ENCODE assay signal across 15 cellular contexts in the genomic region with DNA sequence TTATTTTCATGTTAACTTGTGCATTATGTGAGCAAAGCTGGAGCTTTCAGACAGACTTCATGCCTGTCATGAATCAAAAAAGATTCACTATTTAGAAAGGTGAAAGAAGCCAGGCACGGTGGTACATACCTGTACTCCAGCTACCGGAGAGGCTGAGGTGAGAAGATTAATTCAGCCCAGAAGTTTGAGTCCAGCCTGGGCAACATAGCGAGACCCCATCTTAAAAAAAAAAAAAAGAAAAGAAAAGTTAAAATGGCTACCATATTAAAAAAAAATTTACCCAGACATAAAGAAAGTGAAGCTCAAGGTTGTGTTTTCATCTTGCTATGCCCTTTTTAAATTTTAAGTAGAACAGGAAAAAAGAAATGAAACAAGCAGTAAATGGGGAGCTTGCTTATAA. TPM values are rescaled to one million over a fixed set of nuclear protein-coding genes. Genes with fewer than 3 reads are reported as not detected.
DNase-seq lines count a peak whose midpoint lies in the region; ATAC-seq, FAIRE-seq and TF ChIP-seq lines count a peak whose summit lies in the region.
"Had no signal": no experiment of that assay in that cellular context is flagged by ENCODE, and none has a peak within 500 bp of the region (broad histone marks: within the 10 kb centered on the region; RNA-seq: fewer than 3 reads in every experiment).

No MANE protein-coding gene starts in this region.

- H4K20me1 ChIP-seq in HepG2 (ENCODE audit: insufficient read depth, low read length) = no peaks in the 10 kb centered on the region

- CTCF ChIA-PET in HepG2 (lab: Yijun Ruan, JAX; ENCODE audit: low intra/inter-chr PET ratio, low total read pairs) = no interaction called here

- H2AFZ ChIP-seq in HepG2 (ENCODE audit: low read length) = no peak overlapping the region

- TF ChIP-seq RAD21 in HepG2 (CRISPR knock-in tag; IDR thresholded peaks at IDR 0.05) = no peak

- no peaks in the 10 kb centered on the region for H3K27me3 Mint-ChIP-seq in activated T-cell treated with anti-CD3 and anti-CD28 coated beads, Interleukin-2, amount 50 U/mL, for 4 hours (ENCODE audit: low read depth)

- H3K36me3 Mint-ChIP-seq in activated T-cell treated with anti-CD3 and anti-CD28 coated beads, Interleukin-2, amount 50 U/mL, for 4 hours (ENCODE audit: insufficient read depth) = peaks cover 9% of the 10 kb centered on the region
- peaks cover 0 to 39% of the 10 kb centered on the region in 2 donors for H3K36me3 Mint-ChIP-seq in activated naive CD4-positive, alpha-beta T cell treated with anti-CD3 and anti-CD28 coated beads, Interleukin-2, amount 50 U/mL, for 72 hours

- DNase-seq in activated T-cell treated with anti-CD3 and anti-CD28 coated beads, Interleukin-2, amount 50 U/mL, for 4 hours = no peak
- DNase-seq in activated T-cell treated with anti-CD3 and anti-CD28 coated beads, Interleukin-2, amount 50 U/mL, for 1 hour = no peak
- DNase-seq in activated naive CD4-positive, alpha-beta T cell treated with anti-CD3 and anti-CD28 coated beads, Interleukin-2, amount 50 U/mL, for 72 hours (ENCODE audit: low spot score in 2 of 2) = no peak
- no peak for DNase-seq in HepG2 (ENCODE audit: low spot score)
- DNase-seq in substantia nigra (lab: John Stamatoyannopoulos, UW) = no peak
- no peak for DNase-seq in GM19240 (ENCODE audit: insufficient read length, low spot score)
- DNase-seq in activated effector memory CD4-positive, alpha-beta T cell treated with Interleukin-2 at 50 U/mL for 16 hours = no peak
- DNase-seq: dermis blood vessel endothelial cell, gastrocnemius medialis, H9, NCI-H510A treated with DMSO at 0.1 percent for 48 hours, RPMI8226 had no signal

- no peak for TF ChIP-seq EP300 in HepG2 (IDR thresholded peaks at IDR 0.05; ENCODE audit: low read depth in 2 of 2, low read length in 2 of 2)
- no peak for TF ChIP-seq EP300 in HepG2 (CRISPR knock-in tag; IDR thresholded peaks at IDR 0.05; ENCODE audit: borderline replicate concordance)

- POLR2A ChIA-PET in HepG2 (lab: Yijun Ruan, JAX) = interaction anchor here (5.5 kb wide), 1 partner anchor 19 kb away, joined by 50 read pairs; a partner anchor contains a TSS

- peaks cover under 1 to 3% of the 10 kb centered on the region in 2 experiments; a peak in 2 of 5 replicates for H3K36me3 ChIP-seq in HepG2 (replicated peaks in 1 of 2; ENCODE audit: control insufficient read depth in 1 of 2, insufficient read depth in 2 of 2, low read length in 2 of 2)

- in situ Hi-C loops in HepG2 (cut with HindIII; ENCODE audit: extremely low pct_ligation_motif_present, low pct_unique_long_range_greater_than_20kb) = no loop called here

- WGBS in HepG2 (ENCODE audit: low lambda C conversion rate) = 96% methylated on average over 3 of the region's 3 CpGs

- no peaks in the 10 kb centered on the region for H3K9me3 ChIP-seq in HepG2 (ENCODE audit: low read length)
- H3K9me3 ChIP-seq: gastrocnemius medialis had no signal

- H3K4me3 Mint-ChIP-seq in activated T-cell treated with anti-CD3 and anti-CD28 coated beads, Interleukin-2, amount 50 U/mL, for 4 hours = peak overlapping the region; percentile 76
- H3K4me3 Mint-ChIP-seq: H9 had no signal

- H3K4me2 ChIP-seq in HepG2 (ENCODE audit: low read depth, low read length) = peak overlapping the region; percentile 88

- H3K9ac ChIP-seq in HepG2 (ENCODE audit: insufficient read depth, low read depth, low read length) = no peak overlapping the region

- intact Hi-C loops in HepG2 (cut with micrococcal nuclease; ENCODE audit: unreplicated experiment) = no loop called here

- peak overlapping the region; percentile 89 to 90 for H3K27ac Mint-ChIP-seq in activated naive CD4-positive, alpha-beta T cell treated with anti-CD3 and anti-CD28 coated beads, Interleukin-2, amount 50 U/mL, for 72 hours
- H3K27ac Mint-ChIP-seq: H9 had no signal

- peaks cover 37% of the 10 kb centered on the region for H3K4me1 ChIP-seq in HepG2 (ENCODE audit: insufficient read depth, low read length)
- H3K4me1 ChIP-seq: gastrocnemius medialis had no signal

- H3K9me3 Mint-ChIP-seq in activated T-cell treated with anti-CD3 and anti-CD28 coated beads, Interleukin-2, amount 50 U/mL, for 4 hours = no peaks in the 10 kb centered on the region
- peaks cover 0 to 8% of the 10 kb centered on the region in 2 donors for H3K9me3 Mint-ChIP-seq in activated naive CD4-positive, alpha-beta T cell treated with anti-CD3 and anti-CD28 coated beads, Interleukin-2, amount 50 U/mL, for 72 hours
- H3K9me3 Mint-ChIP-seq: H9 had no signal

- peaks cover 69% of the 10 kb centered on the region for H3K4me1 Mint-ChIP-seq in activated T-cell treated with anti-CD3 and anti-CD28 coated beads, Interleukin-2, amount 50 U/mL, for 4 hours (ENCODE audit: low read depth)
- H3K4me1 Mint-ChIP-seq: H9 had no signal

- no peak for TF ChIP-seq POLR2A in HepG2 (IDR thresholded peaks at IDR 0.05; ENCODE audit: insufficient read depth in 1 of 2, low read depth in 2 of 2, low read length in 2 of 2)

- no peak for ATAC-seq in activated T-cell treated with anti-CD3 and anti-CD28 coated beads, Interleukin-2, amount 50 U/mL, for 4 hours
- ATAC-seq in activated naive CD4-positive, alpha-beta T cell treated with anti-CD3 and anti-CD28 coated beads, Interleukin-2, amount 50 U/mL, for 72 hours = no peak
- no peak for ATAC-seq in HepG2
- ATAC-seq in HG03457 (IDR thresholded peaks at IDR 0.05; ENCODE audit: unreplicated experiment) = no peak
- ATAC-seq: gastrocnemius medialis had no signal

- FAIRE-seq in HepG2 (lab: Jason Lieb, UNC) = no peak
- FAIRE-seq: GM19239 had no signal

- no peak for TF ChIP-seq CTCF in HepG2 (CRISPR knock-in tag; IDR thresholded peaks at IDR 0.05)

- H3K27ac ChIP-seq in HepG2 (ENCODE audit: extremely low read length, insufficient read depth, low read length) = no peak overlapping the region
- peak overlapping the region; percentile 5 for H3K27ac ChIP-seq in substantia nigra (ENCODE audit: low read depth, low read length, poor library complexity, severe bottlenecking)

- H3K27me3 ChIP-seq in HepG2 (ENCODE audit: control insufficient read depth in 1 of 2, insufficient read depth in 2 of 2, low read length in 2 of 2) = no peaks in the 10 kb centered on the region
- H3K27me3 ChIP-seq: gastrocnemius medialis had no signal

- no peak overlapping the region for H3K4me3 ChIP-seq in HepG2 (replicated peaks in 1 of 3; ENCODE audit: insufficient read depth in 1 of 3, low read depth in 2 of 3, low read length in 3 of 3)

- H3K79me2 ChIP-seq in HepG2 (ENCODE audit: insufficient read depth, low read length) = no peaks in the 10 kb centered on the region

- no TSS peak for BruUV-seq in HepG2 (replicated peaks; lab: Mats Ljungman, UMichigan)

RNA-seq across cellular contexts. Expression of a gene that starts 0.9 kb away (rescaled TPM):
- 1 to 10 TPM; 1.9 to 2.5 (median 2.4) TPM for total RNA-seq in activated T-cell treated with anti-CD3 and anti-CD28 coated beads, Interleukin-2, amount 50 U/mL, for 4 hours
- 1 to 10 TPM; 5.1 to 6.5 TPM for total RNA-seq in activated naive CD4-positive, alpha-beta T cell treated with anti-CD3 and anti-CD28 coated beads, Interleukin-2, amount 50 U/mL, for 72 hours
- 0.38 and 0.49 TPM in 2 replicates for total RNA-seq in HepG2 (2016; rRNA removed; fragmentation: Illumina TruSeq; extraction: Trizol)
- total RNA-seq in HepG2 (2016; cell fraction: cytosol; rRNA removed; fragmentation: Illumina TruSeq; extraction: Trizol; ENCODE audit: low read depth) = 0.09 TPM in 1 of 2 replicates, not detected in the other
- 0.28 and 0.35 TPM in 2 replicates for total RNA-seq in HepG2 (2016; cell fraction: insoluble cytoplasmic fraction; rRNA removed; fragmentation: Illumina TruSeq; extraction: Trizol)
- 0.17 and 0.31 TPM in 2 replicates for total RNA-seq in HepG2 (2016; cell fraction: membrane; rRNA removed; fragmentation: Illumina TruSeq; extraction: Trizol)
- 0.53 and 0.65 TPM in 2 replicates for total RNA-seq in HepG2 (2016; cell fraction: nucleus; rRNA removed; fragmentation: Illumina TruSeq; extraction: Trizol)
- polyA plus RNA-seq in HepG2 (2011; rRNA removed) = 0.17 and 0.25 TPM in 2 replicates
- polyA plus RNA-seq in HepG2 (2011; cell fraction: cytosol; rRNA removed) = 0.10 and 0.17 TPM in 2 replicates
- 0.35 and 0.50 TPM in 2 replicates for polyA plus RNA-seq in HepG2 (2011; cell fraction: nucleus; rRNA removed)
- 0.17 and 0.23 TPM in 2 replicates for polyA plus RNA-seq in HepG2 (2012)
- polyA plus RNA-seq in HepG2 (2016; cell fraction: cytosol; fragmentation: Illumina TruSeq; extraction: Trizol; ENCODE audit: low read depth) = not detected in 2 replicates
- polyA plus RNA-seq in HepG2 (2016; cell fraction: insoluble cytoplasmic fraction; fragmentation: Illumina TruSeq; extraction: Trizol; ENCODE audit: low read depth) = 0.30 and 0.41 TPM in 2 replicates
- polyA plus RNA-seq in HepG2 (2016; cell fraction: membrane; fragmentation: Illumina TruSeq; extraction: Trizol; ENCODE audit: low read depth) = 0.06 and 0.08 TPM in 2 replicates
- 0.21 and 0.48 TPM in 2 replicates for polyA plus RNA-seq in HepG2 (2016; cell fraction: nucleus; fragmentation: Illumina TruSeq; extraction: Trizol; ENCODE audit: insufficient read depth, low read depth)
- polyA minus RNA-seq in HepG2 (2011; rRNA and poly(A)+ RNA removed; ENCODE audit: low replicate concordance) = 0.06 and 0.07 TPM in 2 replicates
- 0.26 TPM in 1 of 2 replicates, not detected in the other for polyA minus RNA-seq in HepG2 (2011; cell fraction: cytosol; rRNA and poly(A)+ RNA removed)
- polyA minus RNA-seq in HepG2 (2011; cell fraction: nucleus; rRNA and poly(A)+ RNA removed) = 0.26 and 0.50 TPM in 2 replicates
- total RNA-seq: H9, pulmonary artery endothelial cell had no signal

RNA-seq across cellular contexts. Expression of a gene that starts 20.5 kb away (rescaled TPM):
- total RNA-seq in activated T-cell treated with anti-CD3 and anti-CD28 coated beads, Interleukin-2, amount 50 U/mL, for 4 hours = 10 to 100 TPM; 42.7 to 47.3 (median 45.3) TPM
- 10 to 100 TPM; 68.5 to 88.7 TPM for total RNA-seq in activated naive CD4-positive, alpha-beta T cell treated with anti-CD3 and anti-CD28 coated beads, Interleukin-2, amount 50 U/mL, for 72 hours
- 70.9 and 105 TPM in 2 replicates for total RNA-seq in HepG2 (2016; rRNA removed; fragmentation: Illumina TruSeq; extraction: Trizol)
- total RNA-seq in HepG2 (2016; cell fraction: cytosol; rRNA removed; fragmentation: Illumina TruSeq; extraction: Trizol; ENCODE audit: low read depth) = 17.0 and 17.9 TPM in 2 replicates
- 72.4 and 104 TPM in 2 replicates for total RNA-seq in HepG2 (2016; cell fraction: insoluble cytoplasmic fraction; rRNA removed; fragmentation: Illumina TruSeq; extraction: Trizol)
- total RNA-seq in HepG2 (2016; cell fraction: membrane; rRNA removed; fragmentation: Illumina TruSeq; extraction: Trizol) = 37.3 and 42.3 TPM in 2 replicates
- 53.7 and 58.2 TPM in 2 replicates for total RNA-seq in HepG2 (2016; cell fraction: nucleus; rRNA removed; fragmentation: Illumina TruSeq; extraction: Trizol)
- polyA plus RNA-seq in HepG2 (2011; rRNA removed) = 67.9 and 100 TPM in 2 replicates
- 63.9 and 67.0 TPM in 2 replicates for polyA plus RNA-seq in HepG2 (2011; cell fraction: cytosol; rRNA removed)
- 63.5 and 65.1 TPM in 2 replicates for polyA plus RNA-seq in HepG2 (2011; cell fraction: nucleus; rRNA removed)
- polyA plus RNA-seq in HepG2 (2012) = 39.4 and 55.3 TPM in 2 replicates
- 8.4 and 10.8 TPM in 2 replicates for polyA plus RNA-seq in HepG2 (2016; cell fraction: cytosol; fragmentation: Illumina TruSeq; extraction: Trizol; ENCODE audit: low read depth)
- 89.9 and 97.0 TPM in 2 replicates for polyA plus RNA-seq in HepG2 (2016; cell fraction: insoluble cytoplasmic fraction; fragmentation: Illumina TruSeq; extraction: Trizol; ENCODE audit: low read depth)
- polyA plus RNA-seq in HepG2 (2016; cell fraction: membrane; fragmentation: Illumina TruSeq; extraction: Trizol; ENCODE audit: low read depth) = 17.6 and 17.8 TPM in 2 replicates
- 76.3 and 78.8 TPM in 2 replicates for polyA plus RNA-seq in HepG2 (2016; cell fraction: nucleus; fragmentation: Illumina TruSeq; extraction: Trizol; ENCODE audit: insufficient read depth, low read depth)
- 186 and 265 TPM in 2 replicates for polyA minus RNA-seq in HepG2 (2011; rRNA and poly(A)+ RNA removed; ENCODE audit: low replicate concordance)
- 59.5 and 62.1 TPM in 2 replicates for polyA minus RNA-seq in HepG2 (2011; cell fraction: cytosol; rRNA and poly(A)+ RNA removed)
- polyA minus RNA-seq in HepG2 (2011; cell fraction: nucleus; rRNA and poly(A)+ RNA removed) = 49.2 and 64.4 TPM in 2 replicates

RNA-seq across cellular contexts. Expression of a gene that starts 20.9 kb away (rescaled TPM):
- 1 to 10 TPM; 7.3 to 9.6 (median 9.0) TPM for total RNA-seq in activated T-cell treated with anti-CD3 and anti-CD28 coated beads, Interleukin-2, amount 50 U/mL, for 4 hours
- 100 to 1,000 TPM in 1 of 2 donors, 10 to 100 TPM in 1; 93.0 to 130 TPM for total RNA-seq in activated naive CD4-positive, alpha-beta T cell treated with anti-CD3 and anti-CD28 coated beads, Interleukin-2, amount 50 U/mL, for 72 hours
- total RNA-seq in HepG2 (2016; rRNA removed; fragmentation: Illumina TruSeq; extraction: Trizol) = 224 and 335 TPM in 2 replicates
- total RNA-seq in HepG2 (2016; cell fraction: cytosol; rRNA removed; fragmentation: Illumina TruSeq; extraction: Trizol; ENCODE audit: low read depth) = 127 and 136 TPM in 2 replicates
- 218 and 331 TPM in 2 replicates for total RNA-seq in HepG2 (2016; cell fraction: insoluble cytoplasmic fraction; rRNA removed; fragmentation: Illumina TruSeq; extraction: Trizol)
- 173 and 174 TPM in 2 replicates for total RNA-seq in HepG2 (2016; cell fraction: membrane; rRNA removed; fragmentation: Illumina TruSeq; extraction: Trizol)
- 85.9 and 90.8 TPM in 2 replicates for total RNA-seq in HepG2 (2016; cell fraction: nucleus; rRNA removed; fragmentation: Illumina TruSeq; extraction: Trizol)
- polyA plus RNA-seq in HepG2 (2011; rRNA removed) = 55.7 and 96.4 TPM in 2 replicates
- 60.3 and 70.8 TPM in 2 replicates for polyA plus RNA-seq in HepG2 (2011; cell fraction: cytosol; rRNA removed)
- 23.6 and 31.7 TPM in 2 replicates for polyA plus RNA-seq in HepG2 (2011; cell fraction: nucleus; rRNA removed)
- polyA plus RNA-seq in HepG2 (2012) = 41.6 and 70.4 TPM in 2 replicates
- 36.5 and 39.6 TPM in 2 replicates for polyA plus RNA-seq in HepG2 (2016; cell fraction: cytosol; fragmentation: Illumina TruSeq; extraction: Trizol; ENCODE audit: low read depth)
- 285 and 289 TPM in 2 replicates for polyA plus RNA-seq in HepG2 (2016; cell fraction: insoluble cytoplasmic fraction; fragmentation: Illumina TruSeq; extraction: Trizol; ENCODE audit: low read depth)
- 72.5 and 73.7 TPM in 2 replicates for polyA plus RNA-seq in HepG2 (2016; cell fraction: membrane; fragmentation: Illumina TruSeq; extraction: Trizol; ENCODE audit: low read depth)
- polyA plus RNA-seq in HepG2 (2016; cell fraction: nucleus; fragmentation: Illumina TruSeq; extraction: Trizol; ENCODE audit: insufficient read depth, low read depth) = 111 and 116 TPM in 2 replicates
- 63.7 and 146 TPM in 2 replicates for polyA minus RNA-seq in HepG2 (2011; rRNA and poly(A)+ RNA removed; ENCODE audit: low replicate concordance)
- polyA minus RNA-seq in HepG2 (2011; cell fraction: cytosol; rRNA and poly(A)+ RNA removed) = 43.1 and 61.1 TPM in 2 replicates
- 25.4 and 35.1 TPM in 2 replicates for polyA minus RNA-seq in HepG2 (2011; cell fraction: nucleus; rRNA and poly(A)+ RNA removed)

RNA-seq across cellular contexts. Expression of a gene that starts 54.2 kb away (rescaled TPM):
- 1 to 10 TPM; 3.4 to 4.1 (median 3.7) TPM for total RNA-seq in activated T-cell treated with anti-CD3 and anti-CD28 coated beads, Interleukin-2, amount 50 U/mL, for 4 hours
- total RNA-seq in activated naive CD4-positive, alpha-beta T cell treated with anti-CD3 and anti-CD28 coated beads, Interleukin-2, amount 50 U/mL, for 72 hours = 1 to 10 TPM; 5.8 to 6.3 TPM
- total RNA-seq in HepG2 (2016; rRNA removed; fragmentation: Illumina TruSeq; extraction: Trizol) = 75.9 and 88.4 TPM in 2 replicates
- total RNA-seq in HepG2 (2016; cell fraction: cytosol; rRNA removed; fragmentation: Illumina TruSeq; extraction: Trizol; ENCODE audit: low read depth) = 43.4 and 46.3 TPM in 2 replicates
- total RNA-seq in HepG2 (2016; cell fraction: insoluble cytoplasmic fraction; rRNA removed; fragmentation: Illumina TruSeq; extraction: Trizol) = 80.4 and 87.7 TPM in 2 replicates
- total RNA-seq in HepG2 (2016; cell fraction: membrane; rRNA removed; fragmentation: Illumina TruSeq; extraction: Trizol) = 112 and 113 TPM in 2 replicates
- total RNA-seq in HepG2 (2016; cell fraction: nucleus; rRNA removed; fragmentation: Illumina TruSeq; extraction: Trizol) = 48.9 and 57.6 TPM in 2 replicates
- 107 and 111 TPM in 2 replicates for polyA plus RNA-seq in HepG2 (2011; rRNA removed)
- 81.6 and 121 TPM in 2 replicates for polyA plus RNA-seq in HepG2 (2011; cell fraction: cytosol; rRNA removed)
- polyA plus RNA-seq in HepG2 (2011; cell fraction: nucleus; rRNA removed) = 21.7 and 28.8 TPM in 2 replicates
- 87.6 and 100 TPM in 2 replicates for polyA plus RNA-seq in HepG2 (2012)
- 74.9 and 84.3 TPM in 2 replicates for polyA plus RNA-seq in HepG2 (2016; cell fraction: cytosol; fragmentation: Illumina TruSeq; extraction: Trizol; ENCODE audit: low read depth)
- polyA plus RNA-seq in HepG2 (2016; cell fraction: insoluble cytoplasmic fraction; fragmentation: Illumina TruSeq; extraction: Trizol; ENCODE audit: low read depth) = 128 and 133 TPM in 2 replicates
- 136 and 137 TPM in 2 replicates for polyA plus RNA-seq in HepG2 (2016; cell fraction: membrane; fragmentation: Illumina TruSeq; extraction: Trizol; ENCODE audit: low read depth)
- polyA plus RNA-seq in HepG2 (2016; cell fraction: nucleus; fragmentation: Illumina TruSeq; extraction: Trizol; ENCODE audit: insufficient read depth, low read depth) = 94.3 and 100 TPM in 2 replicates
- 14.9 and 72.3 TPM in 2 replicates for polyA minus RNA-seq in HepG2 (2011; rRNA and poly(A)+ RNA removed; ENCODE audit: low replicate concordance)
- polyA minus RNA-seq in HepG2 (2011; cell fraction: cytosol; rRNA and poly(A)+ RNA removed) = 60.3 and 67.3 TPM in 2 replicates
- polyA minus RNA-seq in HepG2 (2011; cell fraction: nucleus; rRNA and poly(A)+ RNA removed) = 45.2 and 49.0 TPM in 2 replicates

RNA-seq across cellular contexts. Expression of a gene that starts 55.5 kb away (rescaled TPM):
- total RNA-seq in activated T-cell treated with anti-CD3 and anti-CD28 coated beads, Interleukin-2, amount 50 U/mL, for 4 hours = 10 to 100 TPM; 74.8 to 81.3 (median 79.7) TPM
- total RNA-seq in activated naive CD4-positive, alpha-beta T cell treated with anti-CD3 and anti-CD28 coated beads, Interleukin-2, amount 50 U/mL, for 72 hours = 10 to 100 TPM; 75.8 to 85.5 TPM
- total RNA-seq in HepG2 (2016; rRNA removed; fragmentation: Illumina TruSeq; extraction: Trizol) = 142 and 202 TPM in 2 replicates
- 22.9 and 24.0 TPM in 2 replicates for total RNA-seq in HepG2 (2016; cell fraction: cytosol; rRNA removed; fragmentation: Illumina TruSeq; extraction: Trizol; ENCODE audit: low read depth)
- 146 and 210 TPM in 2 replicates for total RNA-seq in HepG2 (2016; cell fraction: insoluble cytoplasmic fraction; rRNA removed; fragmentation: Illumina TruSeq; extraction: Trizol)
- 48.4 and 48.7 TPM in 2 replicates for total RNA-seq in HepG2 (2016; cell fraction: membrane; rRNA removed; fragmentation: Illumina TruSeq; extraction: Trizol)
- total RNA-seq in HepG2 (2016; cell fraction: nucleus; rRNA removed; fragmentation: Illumina TruSeq; extraction: Trizol) = 61.3 and 68.9 TPM in 2 replicates
- 73.3 and 81.8 TPM in 2 replicates for polyA plus RNA-seq in HepG2 (2011; rRNA removed)
- 75.5 and 78.1 TPM in 2 replicates for polyA plus RNA-seq in HepG2 (2011; cell fraction: cytosol; rRNA removed)
- 56.4 and 58.3 TPM in 2 replicates for polyA plus RNA-seq in HepG2 (2011; cell fraction: nucleus; rRNA removed)
- polyA plus RNA-seq in HepG2 (2012) = 65.9 and 76.5 TPM in 2 replicates
- 23.4 and 24.1 TPM in 2 replicates for polyA plus RNA-seq in HepG2 (2016; cell fraction: cytosol; fragmentation: Illumina TruSeq; extraction: Trizol; ENCODE audit: low read depth)
- polyA plus RNA-seq in HepG2 (2016; cell fraction: insoluble cytoplasmic fraction; fragmentation: Illumina TruSeq; extraction: Trizol; ENCODE audit: low read depth) = 194 and 208 TPM in 2 replicates
- 36.9 and 38.6 TPM in 2 replicates for polyA plus RNA-seq in HepG2 (2016; cell fraction: membrane; fragmentation: Illumina TruSeq; extraction: Trizol; ENCODE audit: low read depth)
- polyA plus RNA-seq in HepG2 (2016; cell fraction: nucleus; fragmentation: Illumina TruSeq; extraction: Trizol; ENCODE audit: insufficient read depth, low read depth) = 117 and 121 TPM in 2 replicates
- polyA minus RNA-seq in HepG2 (2011; rRNA and poly(A)+ RNA removed; ENCODE audit: low replicate concordance) = 51.8 and 70.9 TPM in 2 replicates
- 30.7 and 31.2 TPM in 2 replicates for polyA minus RNA-seq in HepG2 (2011; cell fraction: cytosol; rRNA and poly(A)+ RNA removed)
- 36.6 and 37.0 TPM in 2 replicates for polyA minus RNA-seq in HepG2 (2011; cell fraction: nucleus; rRNA and poly(A)+ RNA removed)

Comparison
In these comparisons a context has a peak if more than half of its experiments do, and no peak if none do; other contexts are left out.
1. RNA of a gene that starts 20.9 kb away (total RNA-seq): 85.9 to 335 TPM in HepG2 and 93.0 to 130 TPM in activated naive CD4-positive, alpha-beta T cell treated with anti-CD3 and anti-CD28 coated beads, Interleukin-2, amount 50 U/mL, for 72 hours; 7.3 to 9.6 TPM in activated T-cell treated with anti-CD3 and anti-CD28 coated beads, Interleukin-2, amount 50 U/mL, for 4 hours; every median in the first group is over 4 times any median in the second.